In genomic region chr19:10086032-10086903, GRCh38 we compare ENCODE assay signal across 1 cellular context.
TF ChIP-seq lines count a peak whose summit lies in the region.

TSS of gene SHFL (plus strand) at chr19:10086317. CDS start at chr19:10086428, 111 bp downstream.

TF ChIP-seq in HepG2, 621 proteins besides CTCF, POLR2A, EP300 and RAD21 (continued from another document):
- TF ChIP-seq, protein P1, sequence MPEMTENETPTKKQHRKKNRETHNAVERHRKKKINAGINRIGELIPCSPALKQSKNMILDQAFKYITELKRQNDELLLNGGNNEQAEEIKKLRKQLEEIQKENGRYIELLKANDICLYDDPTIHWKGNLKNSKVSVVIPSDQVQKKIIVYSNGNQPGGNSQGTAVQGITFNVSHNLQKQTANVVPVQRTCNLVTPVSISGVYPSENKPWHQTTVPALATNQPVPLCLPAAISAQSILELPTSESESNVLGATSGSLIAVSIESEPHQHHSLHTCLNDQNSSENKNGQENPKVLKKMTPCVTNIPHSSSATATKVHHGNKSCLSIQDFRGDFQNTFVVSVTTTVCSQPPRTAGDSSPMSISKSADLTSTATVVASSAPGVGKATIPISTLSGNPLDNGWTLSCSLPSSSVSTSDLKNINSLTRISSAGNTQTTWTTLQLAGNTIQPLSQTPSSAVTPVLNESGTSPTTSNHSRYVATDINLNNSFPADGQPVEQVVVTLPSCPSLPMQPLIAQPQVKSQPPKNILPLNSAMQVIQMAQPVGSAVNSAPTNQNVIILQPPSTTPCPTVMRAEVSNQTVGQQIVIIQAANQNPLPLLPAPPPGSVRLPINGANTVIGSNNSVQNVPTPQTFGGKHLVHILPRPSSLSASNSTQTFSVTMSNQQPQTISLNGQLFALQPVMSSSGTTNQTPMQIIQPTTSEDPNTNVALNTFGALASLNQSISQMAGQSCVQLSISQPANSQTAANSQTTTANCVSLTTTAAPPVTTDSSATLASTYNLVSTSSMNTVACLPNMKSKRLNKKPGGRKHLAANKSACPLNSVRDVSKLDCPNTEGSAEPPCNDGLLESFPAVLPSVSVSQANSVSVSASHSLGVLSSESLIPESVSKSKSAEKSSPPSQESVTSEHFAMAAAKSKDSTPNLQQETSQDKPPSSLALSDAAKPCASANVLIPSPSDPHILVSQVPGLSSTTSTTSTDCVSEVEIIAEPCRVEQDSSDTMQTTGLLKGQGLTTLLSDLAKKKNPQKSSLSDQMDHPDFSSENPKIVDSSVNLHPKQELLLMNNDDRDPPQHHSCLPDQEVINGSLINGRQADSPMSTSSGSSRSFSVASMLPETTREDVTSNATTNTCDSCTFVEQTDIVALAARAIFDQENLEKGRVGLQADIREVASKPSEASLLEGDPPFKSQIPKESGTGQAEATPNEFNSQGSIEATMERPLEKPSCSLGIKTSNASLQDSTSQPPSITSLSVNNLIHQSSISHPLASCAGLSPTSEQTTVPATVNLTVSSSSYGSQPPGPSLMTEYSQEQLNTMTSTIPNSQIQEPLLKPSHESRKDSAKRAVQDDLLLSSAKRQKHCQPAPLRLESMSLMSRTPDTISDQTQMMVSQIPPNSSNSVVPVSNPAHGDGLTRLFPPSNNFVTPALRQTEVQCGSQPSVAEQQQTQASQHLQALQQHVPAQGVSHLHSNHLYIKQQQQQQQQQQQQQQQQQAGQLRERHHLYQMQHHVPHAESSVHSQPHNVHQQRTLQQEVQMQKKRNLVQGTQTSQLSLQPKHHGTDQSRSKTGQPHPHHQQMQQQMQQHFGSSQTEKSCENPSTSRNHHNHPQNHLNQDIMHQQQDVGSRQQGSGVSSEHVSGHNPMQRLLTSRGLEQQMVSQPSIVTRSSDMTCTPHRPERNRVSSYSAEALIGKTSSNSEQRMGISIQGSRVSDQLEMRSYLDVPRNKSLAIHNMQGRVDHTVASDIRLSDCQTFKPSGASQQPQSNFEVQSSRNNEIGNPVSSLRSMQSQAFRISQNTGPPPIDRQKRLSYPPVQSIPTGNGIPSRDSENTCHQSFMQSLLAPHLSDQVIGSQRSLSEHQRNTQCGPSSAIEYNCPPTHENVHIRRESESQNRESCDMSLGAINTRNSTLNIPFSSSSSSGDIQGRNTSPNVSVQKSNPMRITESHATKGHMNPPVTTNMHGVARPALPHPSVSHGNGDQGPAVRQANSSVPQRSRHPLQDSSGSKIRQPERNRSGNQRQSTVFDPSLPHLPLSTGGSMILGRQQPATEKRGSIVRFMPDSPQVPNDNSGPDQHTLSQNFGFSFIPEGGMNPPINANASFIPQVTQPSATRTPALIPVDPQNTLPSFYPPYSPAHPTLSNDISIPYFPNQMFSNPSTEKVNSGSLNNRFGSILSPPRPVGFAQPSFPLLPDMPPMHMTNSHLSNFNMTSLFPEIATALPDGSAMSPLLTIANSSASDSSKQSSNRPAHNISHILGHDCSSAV (CRISPR knock-in tag; IDR thresholded peaks at IDR 0.05; ENCODE audit: borderline replicate concordance), result no peak
- TF ChIP-seq CHCHD3 (CRISPR knock-in tag; IDR thresholded peaks at IDR 0.05), result no peak
- TF ChIP-seq TAF1 (CRISPR knock-in tag; IDR thresholded peaks at IDR 0.05), result peak; percentile 33; the same call in 1 of the 2 replicates
- TF ChIP-seq, protein P2, sequence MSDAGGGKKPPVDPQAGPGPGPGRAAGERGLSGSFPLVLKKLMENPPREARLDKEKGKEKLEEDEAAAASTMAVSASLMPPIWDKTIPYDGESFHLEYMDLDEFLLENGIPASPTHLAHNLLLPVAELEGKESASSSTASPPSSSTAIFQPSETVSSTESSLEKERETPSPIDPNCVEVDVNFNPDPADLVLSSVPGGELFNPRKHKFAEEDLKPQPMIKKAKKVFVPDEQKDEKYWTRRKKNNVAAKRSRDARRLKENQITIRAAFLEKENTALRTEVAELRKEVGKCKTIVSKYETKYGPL (CRISPR knock-in tag; IDR thresholded peaks at IDR 0.05), result no peak
- TF ChIP-seq, protein P3, sequence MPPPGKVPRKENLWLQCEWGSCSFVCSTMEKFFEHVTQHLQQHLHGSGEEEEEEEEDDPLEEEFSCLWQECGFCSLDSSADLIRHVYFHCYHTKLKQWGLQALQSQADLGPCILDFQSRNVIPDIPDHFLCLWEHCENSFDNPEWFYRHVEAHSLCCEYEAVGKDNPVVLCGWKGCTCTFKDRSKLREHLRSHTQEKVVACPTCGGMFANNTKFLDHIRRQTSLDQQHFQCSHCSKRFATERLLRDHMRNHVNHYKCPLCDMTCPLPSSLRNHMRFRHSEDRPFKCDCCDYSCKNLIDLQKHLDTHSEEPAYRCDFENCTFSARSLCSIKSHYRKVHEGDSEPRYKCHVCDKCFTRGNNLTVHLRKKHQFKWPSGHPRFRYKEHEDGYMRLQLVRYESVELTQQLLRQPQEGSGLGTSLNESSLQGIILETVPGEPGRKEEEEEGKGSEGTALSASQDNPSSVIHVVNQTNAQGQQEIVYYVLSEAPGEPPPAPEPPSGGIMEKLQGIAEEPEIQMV (CRISPR knock-in tag; IDR thresholded peaks at IDR 0.05; ENCODE audit: low read depth), result 0 out of 2 replicates have a peak, but pooled peaks have one; percentile 66
- peak; percentile 73; the same call in 1 of the 2 replicates for TF ChIP-seq CREM (IDR thresholded peaks at IDR 0.05)
- TF ChIP-seq CREM (CRISPR knock-in tag; IDR thresholded peaks at IDR 0.05), result no peak
- TF ChIP-seq KAT2B (IDR thresholded peaks at IDR 0.05; ENCODE audit: borderline replicate concordance, low read depth, low read length), result no peak
- TF ChIP-seq SPEN (CRISPR knock-in tag; IDR thresholded peaks at IDR 0.05; ENCODE audit: low read depth), result no peak; the same call in 1 of the 2 replicates
- TF ChIP-seq ZNF768 (CRISPR knock-in tag; IDR thresholded peaks at IDR 0.05), result peak; percentile 53; the same call in 1 of the 2 replicates
- no peak for TF ChIP-seq TAF15 (IDR thresholded peaks at IDR 0.05; ENCODE audit: low read depth, low read length, poor library complexity, severe bottlenecking)
- no peak for TF ChIP-seq ZNF432 (CRISPR knock-in tag; IDR thresholded peaks at IDR 0.05; ENCODE audit: borderline replicate concordance)
- no peak; the same call in 1 of the 2 replicates for TF ChIP-seq ZMYM4 (CRISPR knock-in tag; IDR thresholded peaks at IDR 0.05)
- peak; percentile 29; the same call in 1 of the 2 replicates for TF ChIP-seq PHF20 (CRISPR knock-in tag; IDR thresholded peaks at IDR 0.05)
- no peak; the same call in 1 of the 2 replicates for TF ChIP-seq ZNF333 (CRISPR knock-in tag; IDR thresholded peaks at IDR 0.05; ENCODE audit: borderline replicate concordance)
- TF ChIP-seq ZZZ3 (CRISPR knock-in tag; IDR thresholded peaks at IDR 0.05; ENCODE audit: borderline replicate concordance), result no peak
- TF ChIP-seq ZNF235 (CRISPR knock-in tag; IDR thresholded peaks at IDR 0.05; ENCODE audit: borderline replicate concordance), result peak; percentile 49
- no peak for TF ChIP-seq SIX4 (CRISPR knock-in tag; IDR thresholded peaks at IDR 0.05)
- peak; percentile 83 for TF ChIP-seq ZNF687 (CRISPR knock-in tag; IDR thresholded peaks at IDR 0.05)
- peak; percentile 10; the same call in 1 of the 2 replicates for TF ChIP-seq FOXO1 (CRISPR knock-in tag; IDR thresholded peaks at IDR 0.05)
- peak; percentile 75; the same call in 1 of the 2 replicates for TF ChIP-seq HIVEP1 (CRISPR knock-in tag; IDR thresholded peaks at IDR 0.05)
- no peak for TF ChIP-seq SRSF1 (optimal IDR thresholded peaks at IDR 0.05; ENCODE audit: low read depth, low read length)
- TF ChIP-seq, protein P4, sequence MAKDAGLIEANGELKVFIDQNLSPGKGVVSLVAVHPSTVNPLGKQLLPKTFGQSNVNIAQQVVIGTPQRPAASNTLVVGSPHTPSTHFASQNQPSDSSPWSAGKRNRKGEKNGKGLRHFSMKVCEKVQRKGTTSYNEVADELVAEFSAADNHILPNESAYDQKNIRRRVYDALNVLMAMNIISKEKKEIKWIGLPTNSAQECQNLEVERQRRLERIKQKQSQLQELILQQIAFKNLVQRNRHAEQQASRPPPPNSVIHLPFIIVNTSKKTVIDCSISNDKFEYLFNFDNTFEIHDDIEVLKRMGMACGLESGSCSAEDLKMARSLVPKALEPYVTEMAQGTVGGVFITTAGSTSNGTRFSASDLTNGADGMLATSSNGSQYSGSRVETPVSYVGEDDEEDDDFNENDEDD (CRISPR knock-in tag; IDR thresholded peaks at IDR 0.05; ENCODE audit: borderline replicate concordance), result no peak; the same call in 1 of the 2 replicates
- no peak for TF ChIP-seq POLR2AphosphoS5 (IDR thresholded peaks at IDR 0.05; ENCODE audit: low read depth, low read length)
- 0 out of 2 replicates have a peak, but pooled peaks have one; percentile 55 for TF ChIP-seq ZNF337 (CRISPR knock-in tag; IDR thresholded peaks at IDR 0.05; ENCODE audit: borderline replicate concordance, low read depth)
- TF ChIP-seq POGZ (CRISPR knock-in tag; IDR thresholded peaks at IDR 0.05), result peak; percentile 21; the same call in 1 of the 2 replicates
- TF ChIP-seq PHF8 (CRISPR knock-in tag; IDR thresholded peaks at IDR 0.05), result peak; percentile 75
- TF ChIP-seq SRSF9 (IDR thresholded peaks at IDR 0.05; ENCODE audit: borderline replicate concordance, insufficient read depth, low read depth, low read length, poor library complexity, severe bottlenecking), result no peak
- TF ChIP-seq ZFX (CRISPR knock-in tag; IDR thresholded peaks at IDR 0.05; ENCODE audit: low read depth), result peak; percentile 61
- TF ChIP-seq SUZ12 (IDR thresholded peaks at IDR 0.05; ENCODE audit: low read depth, low read length), result no peak
- TF ChIP-seq KDM1A (CRISPR knock-in tag; IDR thresholded peaks at IDR 0.05), result no peak
- TF ChIP-seq, protein P5, sequence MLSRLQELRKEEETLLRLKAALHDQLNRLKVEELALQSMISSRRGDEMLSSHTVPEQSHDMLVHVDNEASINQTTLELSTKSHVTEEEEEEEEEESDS (CRISPR knock-in tag; IDR thresholded peaks at IDR 0.05; ENCODE audit: borderline replicate concordance), result no peak
- no peak for TF ChIP-seq SMARCC2 (IDR thresholded peaks at IDR 0.05)
- no peak for TF ChIP-seq ZNF143 (CRISPR knock-in tag; IDR thresholded peaks at IDR 0.05)
